Comparison of ENCODE assay signal across 1 cellular context in the genomic region with DNA sequence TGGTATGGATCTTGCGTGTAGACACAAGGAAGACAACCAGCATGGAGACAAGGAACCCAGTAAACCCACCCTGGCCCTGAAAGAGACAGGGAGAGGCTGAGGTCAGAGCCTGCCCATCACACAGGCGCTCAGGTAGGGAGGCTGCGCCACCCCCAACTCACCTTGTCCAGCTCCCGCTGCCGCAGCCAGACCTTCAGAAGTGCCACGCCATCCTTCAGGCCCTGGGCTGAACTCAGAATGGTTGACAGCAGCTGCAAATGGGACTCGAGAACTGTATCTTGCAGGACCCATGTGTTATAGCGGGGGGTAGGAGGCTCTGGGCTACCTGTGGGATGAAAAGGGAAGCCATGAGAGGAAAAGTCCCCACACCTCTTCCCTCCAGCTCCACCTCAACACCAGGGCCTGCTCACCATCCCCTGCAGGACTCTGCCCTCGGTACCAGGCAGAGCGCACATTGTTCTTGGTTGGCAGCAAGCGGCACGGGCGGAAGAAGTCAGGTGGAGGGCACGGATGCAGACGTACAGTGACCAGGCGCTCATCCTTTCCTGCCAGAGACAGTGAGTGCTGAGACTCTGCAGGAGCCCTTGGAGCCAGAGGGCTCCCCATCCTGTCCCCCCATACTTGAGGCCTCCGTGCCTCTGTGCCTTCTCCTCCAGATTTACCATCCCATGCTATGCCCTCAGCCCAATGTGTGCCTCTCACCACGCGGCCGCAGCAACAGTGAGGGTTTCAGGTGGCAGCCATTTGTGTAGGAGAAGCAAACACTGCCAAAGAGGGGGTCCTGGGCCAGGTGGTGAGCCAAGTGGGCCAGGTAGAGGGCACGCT.
TF ChIP-seq lines count a peak whose summit lies in the region.

No MANE protein-coding gene starts in this region.

TF ChIP-seq in SK-N-SH, 30 proteins besides CTCF, POLR2A, EP300 and RAD21:
- TF ChIP-seq, protein P1, sequence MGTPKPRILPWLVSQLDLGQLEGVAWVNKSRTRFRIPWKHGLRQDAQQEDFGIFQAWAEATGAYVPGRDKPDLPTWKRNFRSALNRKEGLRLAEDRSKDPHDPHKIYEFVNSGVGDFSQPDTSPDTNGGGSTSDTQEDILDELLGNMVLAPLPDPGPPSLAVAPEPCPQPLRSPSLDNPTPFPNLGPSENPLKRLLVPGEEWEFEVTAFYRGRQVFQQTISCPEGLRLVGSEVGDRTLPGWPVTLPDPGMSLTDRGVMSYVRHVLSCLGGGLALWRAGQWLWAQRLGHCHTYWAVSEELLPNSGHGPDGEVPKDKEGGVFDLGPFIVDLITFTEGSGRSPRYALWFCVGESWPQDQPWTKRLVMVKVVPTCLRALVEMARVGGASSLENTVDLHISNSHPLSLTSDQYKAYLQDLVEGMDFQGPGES (IDR thresholded peaks at IDR 0.05; ENCODE audit: low read depth, low read length): no peak
- no peak for TF ChIP-seq USF1 (IDR thresholded peaks at IDR 0.05; ENCODE audit: borderline replicate concordance, low read depth)
- no peak for TF ChIP-seq RFX5 (IDR thresholded peaks at IDR 0.05; ENCODE audit: low read length)
- TF ChIP-seq PBX3 (IDR thresholded peaks at IDR 0.05): no peak
- TF ChIP-seq TEAD4 (IDR thresholded peaks at IDR 0.05; ENCODE audit: borderline replicate concordance, insufficient read depth): no peak
- no peak for TF ChIP-seq YY1 (IDR thresholded peaks at IDR 0.05; ENCODE audit: low read depth)
- no peak for TF ChIP-seq SIN3A (IDR thresholded peaks at IDR 0.05; ENCODE audit: borderline replicate concordance, low read depth, low read length)
- no peak for TF ChIP-seq FOSL2 (IDR thresholded peaks at IDR 0.05; ENCODE audit: borderline replicate concordance, low read depth)
